ENCODE assay signal across 16 cellular contexts in the genomic region with DNA sequence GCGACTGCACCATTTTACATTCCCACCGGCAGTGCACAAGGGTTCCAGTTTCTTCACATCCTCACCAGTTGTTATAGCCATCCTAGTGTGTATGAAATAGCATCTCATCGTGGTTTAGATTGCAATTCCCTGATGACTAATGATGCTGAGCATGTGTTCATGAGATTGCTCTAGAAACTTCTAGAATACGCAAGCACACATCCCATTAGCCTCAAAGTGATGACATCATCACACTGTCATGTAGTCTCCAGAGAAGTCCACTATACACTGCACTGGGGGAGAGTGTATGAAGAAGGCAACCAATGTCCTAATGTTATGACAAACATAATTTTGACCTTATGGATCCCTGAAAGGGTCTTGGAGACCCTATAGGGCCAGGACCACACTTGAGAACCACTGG. TPM values are rescaled to one million over a fixed set of nuclear protein-coding genes. Genes with fewer than 3 reads are reported as not detected.
DNase-seq lines count a peak whose midpoint lies in the region; ATAC-seq and TF ChIP-seq lines count a peak whose summit lies in the region.
"Had no signal": no experiment of that assay in that cellular context is flagged by ENCODE, and none has a peak within 500 bp of the region (broad histone marks: within the 10 kb centered on the region; RNA-seq: fewer than 3 reads in every experiment).

No MANE protein-coding gene starts in this region.

- TF ChIP-seq CTCF in AG09319 (IDR thresholded peaks at IDR 0.05; ENCODE audit: low read depth, low read length) (no peak), astrocyte of the spinal cord (IDR thresholded peaks at IDR 0.05; ENCODE audit: low read depth, low read length) (no peak)

- peak; percentile 49 for DNase-seq in AG09319 (ENCODE audit: extremely low read depth, low read depth)
- peak; percentile 48 for DNase-seq in LHCN-M2 (ENCODE audit: low read depth)
- peak; percentile 73 for DNase-seq in astrocyte of the spinal cord (ENCODE audit: low read depth, low spot score)
- DNase-seq in hepatic stellate cell (ENCODE audit: low spot score), result peak; percentile 43
- DNase-seq in NOMO-1 (lab: John Stamatoyannopoulos, UW; ENCODE audit: unreplicated experiment in 2 of 2), result no peak
- no peak for DNase-seq in NCI-H2196 treated with DMSO at 0.1 percent for 48 hours (lab: John Stamatoyannopoulos, UW; ENCODE audit: unreplicated experiment)
- DNase-seq in T-helper 2 cell, result no peak
- DNase-seq: activated CD4-positive, alpha-beta T cell treated with anti-CD3 and anti-CD28 coated beads for 4 hours; activated T-cell treated with anti-CD3 and anti-CD28 coated beads, Interleukin-2, amount 50 U/mL, for 1 hour; C1 segment of cervical spinal cord; DND-41; naive B cell; NCI-H2107; stimulated activated CD4-positive, alpha-beta T cell treated with anti-CD3 and anti-CD28 coated beads, Interleukin-1b, Interleukin-23, amount 100 ng/mL, for 48 hours had no signal

- no peak overlapping the region for H3K4me3 ChIP-seq in astrocyte of the spinal cord (ENCODE audit: low read depth, low read length)

- in situ Hi-C loops in astrocyte of the spinal cord (cut with HindIII; ENCODE audit: low sequenced_read_pairs), result no loop called here

- ATAC-seq in HG03135 (IDR thresholded peaks at IDR 0.05; ENCODE audit: unreplicated experiment), result no peak

RNA-seq across cellular contexts. Expression of a gene that starts 30.2 kb away (rescaled TPM):
- 0.06 and 0.19 TPM in 2 replicates for total RNA-seq in LHCN-M2 (2014; rRNA removed)
- 0.10 TPM for polyA plus RNA-seq in LHCN-M2 (2012)
- total RNA-seq: T-helper 1 cell treated with Interleukin-12 subunit alpha and Interleukin-12 subunit beta and Interleukin-4 antibody, amounts not matched to agents 30 ng/mL and 1 ng/mL, for 36 hours had no signal

Comparison
In these comparisons a context has a peak if more than half of its experiments do, and no peak if none do; other contexts are left out.
1. DNase-seq: peak in AG09319 (single experiment), LHCN-M2 (single experiment), astrocyte of the spinal cord (single experiment) and hepatic stellate cell (single experiment); none in NOMO-1 (0 of 2), NCI-H2196 treated with DMSO at 0.1 percent for 48 hours (single experiment) and T-helper 2 cell (0 of 5).